ENCODE assay signal across 13 cellular contexts in genomic region chr7:133364959-133365680, GRCh38.
DNase-seq lines count a peak whose midpoint lies in the region; ATAC-seq and TF ChIP-seq lines count a peak whose summit lies in the region.
"Had no signal": no experiment of that assay in that cellular context is flagged by ENCODE, and none has a peak within 500 bp of the region (broad histone marks: within the 10 kb centered on the region; RNA-seq: fewer than 3 reads in every experiment).

No MANE protein-coding gene starts in this region.

- H3K27me3 ChIP-seq in MG63 = no peaks in the 10 kb centered on the region
- H3K27me3 ChIP-seq: right lobe of liver had no signal

- peak; percentile 10 for DNase-seq in A172 (ENCODE audit: low spot score)
- peak; percentile 74 for DNase-seq in HT1080 (ENCODE audit: low read depth)
- peak; percentile 74 to 84 for DNase-seq in cardiac fibroblast (ENCODE audit: low read depth in 2 of 2)
- peak; percentile 74 for DNase-seq in iris pigment epithelial cell (ENCODE audit: low read depth)
- DNase-seq in HuH-7 (ENCODE audit: low spot score) = no peak
- no peak for DNase-seq in MG63
- DNase-seq: activated B cell treated with CpG ODN at 0.5 μM for 24 hours; activated effector memory CD4-positive, alpha-beta T cell treated with Interleukin-2 at 50 U/mL for 16 hours; NCI-H2081; right lobe of liver had no signal

- TF ChIP-seq CTCF in cardiac fibroblast (IDR thresholded peaks at IDR 0.05; ENCODE audit: low read depth, low read length) = no peak

- H3K4me3 ChIP-seq in cardiac fibroblast (replicated peaks in 1 of 2; ENCODE audit: low read depth in 2 of 2, low read length in 2 of 2) (no peak overlapping the region), MG63 (no peak overlapping the region)
- H3K4me3 ChIP-seq: right lobe of liver had no signal

- H3K36me3 ChIP-seq in MG63 = no peaks in the 10 kb centered on the region
- H3K36me3 ChIP-seq: right lobe of liver had no signal

- no peaks in the 10 kb centered on the region for H3K9me3 ChIP-seq in MG63
- H3K9me3 ChIP-seq: right lobe of liver had no signal

- no peak for ATAC-seq in GM21526 (IDR thresholded peaks at IDR 0.05; ENCODE audit: low FRiP score, unreplicated experiment)
- no peak for ATAC-seq in GM18909 (IDR thresholded peaks at IDR 0.05; ENCODE audit: poor library complexity, unreplicated experiment)
- ATAC-seq: left lobe of liver had no signal

Comparison
In these comparisons a context has a peak if more than half of its experiments do, and no peak if none do; other contexts are left out.
1. DNase-seq: peak in A172 (single experiment), HT1080 (single experiment), cardiac fibroblast (2 of 2) and iris pigment epithelial cell (single experiment); none in HuH-7 (single experiment) and MG63 (single experiment).